ENCODE assay signal across 24 cellular contexts in the genomic region with DNA sequence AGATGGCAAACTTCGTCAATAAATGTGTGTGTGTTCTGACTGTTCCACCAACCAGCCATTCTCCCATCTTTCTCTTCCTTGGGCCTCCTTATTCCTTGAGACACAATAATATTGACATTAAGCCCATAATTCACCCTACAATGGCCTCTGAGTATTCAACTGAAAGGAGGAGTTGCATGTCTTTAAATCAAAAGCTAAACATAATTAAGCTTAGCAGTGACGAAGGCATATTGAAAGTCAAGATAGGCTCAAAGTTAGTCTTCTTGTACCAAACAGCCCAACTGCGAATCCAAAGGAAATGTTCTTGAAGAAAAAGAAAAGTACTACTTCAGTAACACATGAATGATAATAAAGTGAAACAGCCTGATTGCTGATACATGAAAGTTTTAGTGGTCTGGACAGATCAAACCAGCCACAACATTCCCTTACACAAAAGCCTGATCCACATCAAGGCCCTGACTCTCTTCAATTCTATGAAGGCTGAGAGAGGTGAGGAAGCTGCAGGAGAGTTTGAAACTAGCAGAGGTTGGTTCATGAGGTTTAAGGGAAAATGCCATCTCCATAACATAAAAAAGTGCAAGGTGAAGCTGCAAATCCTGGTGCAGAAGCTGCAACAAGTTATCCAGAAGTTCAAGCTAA.
A peak's percentile ranks its signal among the peaks of the same experiment; 100 is the strongest.
DNase-seq lines count a peak whose midpoint lies in the region; ATAC-seq, FAIRE-seq and TF ChIP-seq lines count a peak whose summit lies in the region.
"Had no signal": no experiment of that assay in that cellular context is flagged by ENCODE, and none has a peak within 500 bp of the region (broad histone marks: within the 10 kb centered on the region; RNA-seq: fewer than 3 reads in every experiment).

No MANE protein-coding gene starts in this region.

- no peak for TF ChIP-seq EP300 in ovary (IDR thresholded peaks at IDR 0.05)

- peak; percentile 85 for FAIRE-seq in H54 (lab: Jason Lieb, UNC)
- FAIRE-seq: A549, D721Med, GM12892, GM19239 had no signal

- H3K27ac ChIP-seq in neutrophil (peak overlapping the region; percentile 11), ovary (no peak overlapping the region), spleen (no peak overlapping the region)
- H3K27ac ChIP-seq: A549; BLaER1 treated with 17β-estradiol and CSF1 and Interleukin-3, amounts not matched to agents 10 nM and 100 nM had no signal

- no peaks in the 10 kb centered on the region for H3K4me1 ChIP-seq in neutrophil (ENCODE audit: control insufficient read depth in 1 of 2, insufficient read depth in 1 of 2, low read depth in 1 of 2, low read length in 1 of 2)
- no peaks in the 10 kb centered on the region for H3K4me1 ChIP-seq in ovary (ENCODE audit: insufficient read depth)
- H3K4me1 ChIP-seq in spleen = no peaks in the 10 kb centered on the region
- H3K4me1 ChIP-seq: A549, BE2C, HAP-1 had no signal

- H3K9me3 ChIP-seq in neutrophil = no peaks in the 10 kb centered on the region
- no peaks in the 10 kb centered on the region for H3K9me3 ChIP-seq in ovary
- peaks cover 10 to 57% (median 44%) of the 10 kb centered on the region in 8 donors for H3K9me3 ChIP-seq in spleen
- H3K9me3 ChIP-seq: BE2C had no signal

- peak; percentile 84 for ATAC-seq in left colon
- ATAC-seq in HG03469 (IDR thresholded peaks at IDR 0.05; ENCODE audit: unreplicated experiment) = no peak
- ATAC-seq: A549, GM23338 had no signal

- H3K27me3 ChIP-seq in neutrophil = no peaks in the 10 kb centered on the region
- H3K27me3 ChIP-seq in ovary = no peaks in the 10 kb centered on the region
- H3K27me3 ChIP-seq in spleen (replicated peaks in 1 of 7) = no peaks in the 10 kb centered on the region
- H3K27me3 ChIP-seq: BE2C; BLaER1 treated with 17β-estradiol and CSF1 and Interleukin-3, amounts not matched to agents 10 nM and 100 nM had no signal

- no peak overlapping the region for H3K4me3 ChIP-seq in neutrophil (ENCODE audit: low read depth in 1 of 2, low read length in 1 of 2)
- H3K4me3 ChIP-seq in ovary = no peak overlapping the region
- H3K4me3 ChIP-seq in spleen = no peak overlapping the region
- H3K4me3 ChIP-seq: A549, GM23338, HAP-1 had no signal

- WGBS in ovary, 3 donors = 97 to 99% (median 98%) methylated on average over 3 of the region's 3 CpGs
- 90 to 98% (median 96%) methylated on average over 3 of the region's 3 CpGs for WGBS in spleen, 5 donors

- intact Hi-C loops in left colon (cut with DNase I, micrococcal nuclease) = no loop called here
- intact Hi-C loops in ovary (cut with DNase I) = no loop called here
- intact Hi-C loops in spleen (cut with DNase I; ENCODE audit: low total_unique reads) = no loop called here

- no peak for TF ChIP-seq CTCF in neutrophil (IDR thresholded peaks at IDR 0.05)
- no peak for TF ChIP-seq CTCF in ovary (IDR thresholded peaks at IDR 0.05)
- TF ChIP-seq CTCF in spleen (IDR thresholded peaks at IDR 0.05 in 8 of 11, conservative IDR thresholded peaks at IDR 0.05 in 3 of 11) = no peak

- no peak for DNase-seq in H54 (ENCODE audit: insufficient read length, low spot score)
- DNase-seq in left colon = no peak
- no peak for DNase-seq in GM03348 (ENCODE audit: low spot score)
- no peak for DNase-seq in ovary
- DNase-seq in spleen = no peak
- DNase-seq: 8988T; ACHN; AML-193; BE2C; CD4-positive, alpha-beta T cell; CD8-positive, alpha-beta memory T cell; DMS 273 treated with DMSO at 0.1 percent for 48 hours; DMS79; GF-D8; HFFc6 had no signal

- TF ChIP-seq POLR2A in H54 (IDR thresholded peaks at IDR 0.05; ENCODE audit: low read depth, low read length) (no peak), ovary (IDR thresholded peaks at IDR 0.05) (no peak), spleen (IDR thresholded peaks at IDR 0.05) (no peak)

- H3K36me3 ChIP-seq in neutrophil = no peaks in the 10 kb centered on the region
- H3K36me3 ChIP-seq in ovary = no peaks in the 10 kb centered on the region
- peaks cover 0 to 33% (median 6%) of the 10 kb centered on the region in 6 donors for H3K36me3 ChIP-seq in spleen
- H3K36me3 ChIP-seq: BE2C, HAP-1 had no signal
